9 cellular contexts compared by ENCODE assay signal in the genomic region with DNA sequence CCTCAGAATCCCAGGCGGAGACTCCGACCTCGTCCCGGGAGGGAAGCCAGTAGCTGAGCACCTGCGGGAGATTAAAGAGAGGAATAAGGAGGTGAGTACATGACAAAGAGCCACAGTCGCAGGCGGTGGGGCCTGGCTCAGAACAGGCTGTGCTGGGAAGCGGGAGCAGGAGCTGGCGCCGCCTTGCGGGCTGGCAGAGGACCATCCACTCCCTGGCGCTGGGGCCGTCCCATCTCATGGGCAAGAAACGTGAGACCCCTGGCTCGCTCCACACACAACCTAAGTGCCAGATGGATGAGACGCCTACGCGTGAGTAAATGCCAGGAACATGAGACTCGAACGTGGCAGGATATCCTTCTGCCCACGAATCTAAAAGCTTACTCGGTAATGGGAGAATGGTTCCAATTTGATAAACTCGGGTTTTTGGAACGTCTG. TPM values are rescaled to one million over a fixed set of nuclear protein-coding genes. Genes with fewer than 3 reads are reported as not detected.
DNase-seq lines count a peak whose midpoint lies in the region; ATAC-seq, FAIRE-seq and TF ChIP-seq lines count a peak whose summit lies in the region.
"Had no signal": no experiment of that assay in that cellular context is flagged by ENCODE, and none has a peak within 500 bp of the region (broad histone marks: within the 10 kb centered on the region; RNA-seq: fewer than 3 reads in every experiment).

No MANE protein-coding gene starts in this region.

- H3K4me2 ChIP-seq in endothelial cell of umbilical vein (ENCODE audit: insufficient read depth, low read length) = no peak overlapping the region
- H3K4me2 ChIP-seq in mesenchymal stem cell (ENCODE audit: low read length, poor library complexity, severe bottlenecking) = peak overlapping the region; percentile 46

- no TSS peak for BruUV-seq in endothelial cell of umbilical vein (replicated peaks; lab: Mats Ljungman, UMichigan)

- no peak overlapping the region for H3K9ac ChIP-seq in endothelial cell of umbilical vein (replicated peaks; ENCODE audit: extremely low read depth, insufficient read depth, low read length)
- H3K9ac ChIP-seq in mesenchymal stem cell (ENCODE audit: low read length) = peak overlapping the region; percentile 61

- H2AFZ ChIP-seq in endothelial cell of umbilical vein (ENCODE audit: low read depth, low read length) (no peak overlapping the region), mesenchymal stem cell (ENCODE audit: low read depth, low read length) (no peak overlapping the region)

- peak; percentile 83 for FAIRE-seq in endothelial cell of umbilical vein (lab: Jason Lieb, UNC)

- peak; percentile 41 for DNase-seq in activated CD4-positive, alpha-beta T cell treated with anti-CD3 and anti-CD28 coated beads, Interleukin-2, amount 50 U/mL, for 1 hour
- DNase-seq in activated CD4-positive, alpha-beta T cell treated with anti-CD3 and anti-CD28 coated beads for 4 hours = no peak
- peak; percentile 70 for DNase-seq in OCI-M1 (lab: John Stamatoyannopoulos, UW)
- peak; percentile 80 for DNase-seq in endothelial cell of umbilical vein (ENCODE audit: low read depth, low spot score)
- DNase-seq in mesenchymal stem cell = peak; percentile 86
- DNase-seq in upper lobe of left lung = peak; percentile 89 to 91
- no peak for DNase-seq in activated CD8-positive, alpha-beta memory T cell treated with anti-CD3 and anti-CD28 coated beads, Interleukin-2, amount 50 U/mL, for 48 hours
- DNase-seq in activated CD8-positive, alpha-beta memory T cell treated with anti-CD3 and anti-CD28 coated beads, Interleukin-2, amount 50 U/mL, for 4 hours = no peak

- intact Hi-C loops in endothelial cell of umbilical vein (cut with micrococcal nuclease) = loop anchor here (2.0 kb wide), 1 partner anchor 13 kb away; no protein-coding TSS in a partner anchor

- H2AK5ac ChIP-seq in mesenchymal stem cell (ENCODE audit: low read length, severe bottlenecking) = peak overlapping the region; percentile 36

- dilution Hi-C loops in endothelial cell of umbilical vein (cut with MboI; ENCODE audit: extremely low pct_ligation_motif_present, low sequenced_read_pairs) = no loop called here

- no peak overlapping the region for H4K91ac ChIP-seq in mesenchymal stem cell (ENCODE audit: low read length)

- H3K9me3 ChIP-seq in endothelial cell of umbilical vein (replicated peaks; ENCODE audit: control insufficient read depth, insufficient read depth, low read length) (no peaks in the 10 kb centered on the region), mesenchymal stem cell (ENCODE audit: control insufficient read depth, low read length) (no peaks in the 10 kb centered on the region), upper lobe of left lung (no peaks in the 10 kb centered on the region)

- ATAC-seq in upper lobe of left lung (ENCODE audit: low FRiP score in 2 of 2) = peak; percentile 82 to 87

- no peak overlapping the region for H2BK12ac ChIP-seq in mesenchymal stem cell (ENCODE audit: low read length in 2 of 2)

- CTCF ChIA-PET in endothelial cell of umbilical vein (lab: Charles Lee) = interaction anchor here (0.9 to 1.8 kb wide), 7 partner anchors 8 to 267 kb away, joined by 3 to 9 read pairs (median 4); a partner anchor contains a TSS

- H3K23ac ChIP-seq in mesenchymal stem cell (ENCODE audit: low read length in 2 of 2) = no peak overlapping the region

- H2BK15ac ChIP-seq in mesenchymal stem cell (ENCODE audit: low read depth, poor library complexity, severe bottlenecking) = no peak overlapping the region

- 11% methylated on average over 24 of the region's 24 CpGs for WGBS in mesenchymal stem cell
- 50 to 58% methylated on average over 24 of the region's 24 CpGs for WGBS in upper lobe of left lung, 2 donors

- H3K27ac ChIP-seq in endothelial cell of umbilical vein (ENCODE audit: insufficient read depth, low read depth, low read length) = no peak overlapping the region
- peak overlapping the region; percentile 9 for H3K27ac ChIP-seq in mesenchymal stem cell (ENCODE audit: low read length, poor library complexity, severe bottlenecking)
- peak overlapping the region in 1 of 4 donors; percentile 24 for H3K27ac ChIP-seq in upper lobe of left lung

- H3K4me3 ChIP-seq in endothelial cell of umbilical vein (replicated peaks in 1 of 3; ENCODE audit: insufficient read depth in 1 of 3, low read depth in 1 of 3, low read length in 3 of 3) = no peak overlapping the region
- peak overlapping the region in 1 of 2 experiments; percentile 44 for H3K4me3 ChIP-seq in mesenchymal stem cell (ENCODE audit: insufficient read depth in 1 of 2, low read depth in 1 of 2, low read length in 2 of 2)
- no peak overlapping the region for H3K4me3 ChIP-seq in upper lobe of left lung

- TF ChIP-seq EP300 in upper lobe of left lung (IDR thresholded peaks at IDR 0.05) = no peak

- POLR2A ChIA-PET in endothelial cell of umbilical vein (lab: Charles Lee) = no interaction called here

- H3K14ac ChIP-seq in mesenchymal stem cell (ENCODE audit: low read length in 2 of 2) = no peak overlapping the region

- peaks cover 17% of the 10 kb centered on the region for H3K79me1 ChIP-seq in mesenchymal stem cell (replicated peaks; ENCODE audit: low read length, poor library complexity, severe bottlenecking)

- H3K79me2 ChIP-seq in endothelial cell of umbilical vein (ENCODE audit: control insufficient read depth, insufficient read depth, low read length) = peaks cover 4% of the 10 kb centered on the region

- no peak overlapping the region for H3K18ac ChIP-seq in mesenchymal stem cell (ENCODE audit: low read depth in 1 of 2, low read length in 2 of 2)

- no peaks in the 10 kb centered on the region for H4K20me1 ChIP-seq in endothelial cell of umbilical vein (replicated peaks; ENCODE audit: control insufficient read depth, extremely low read depth, insufficient read depth, low read length)

- H4K8ac ChIP-seq in mesenchymal stem cell (ENCODE audit: low read length) = no peak overlapping the region

- TF ChIP-seq POLR2A in endothelial cell of umbilical vein (IDR thresholded peaks at IDR 0.05; ENCODE audit: low read depth, low read length) (no peak), upper lobe of left lung (IDR thresholded peaks at IDR 0.05) (peak in 1 of 4 donors; percentile 38)

- H3K4me1 ChIP-seq in endothelial cell of umbilical vein (ENCODE audit: control insufficient read depth, extremely low read depth, insufficient read depth, low read length) = no peaks in the 10 kb centered on the region
- H3K4me1 ChIP-seq in mesenchymal stem cell (ENCODE audit: control insufficient read depth, insufficient read depth, low read depth, low read length) = peaks cover 25% of the 10 kb centered on the region
- peaks cover 7 to 13% (median 10%) of the 10 kb centered on the region in 4 donors for H3K4me1 ChIP-seq in upper lobe of left lung

- H2BK5ac ChIP-seq in mesenchymal stem cell (ENCODE audit: low read depth, low read length, poor library complexity, severe bottlenecking) = no peak overlapping the region

- TF ChIP-seq CTCF in endothelial cell of umbilical vein (IDR thresholded peaks at IDR 0.05; ENCODE audit: extremely low read depth in 1 of 2, insufficient read depth in 1 of 2, low read depth in 1 of 2, low read length in 2 of 2) = peak; percentile 82 to 93
- peak; percentile 47 to 76 (median 61) for TF ChIP-seq CTCF in upper lobe of left lung (IDR thresholded peaks at IDR 0.05)

- no peak overlapping the region for H3K4ac ChIP-seq in mesenchymal stem cell (ENCODE audit: low read depth in 1 of 2, low read length in 2 of 2)

- no peaks in the 10 kb centered on the region for H3K9me1 ChIP-seq in endothelial cell of umbilical vein (replicated peaks; ENCODE audit: control insufficient read depth, extremely low read depth, insufficient read depth, low read length)

- H2BK120ac ChIP-seq in mesenchymal stem cell (ENCODE audit: low read depth, low read length) = no peak overlapping the region

- no peaks in the 10 kb centered on the region for H3K36me3 ChIP-seq in endothelial cell of umbilical vein (ENCODE audit: control insufficient read depth in 2 of 2, extremely low read depth in 1 of 2, insufficient read depth in 2 of 2, low read length in 2 of 2)
- H3K36me3 ChIP-seq in mesenchymal stem cell (ENCODE audit: control insufficient read depth in 1 of 2, insufficient read depth in 2 of 2, low read depth in 1 of 2, low read length in 2 of 2) = peaks cover 21 to 23% of the 10 kb centered on the region in 2 experiments
- H3K36me3 ChIP-seq in upper lobe of left lung = no peaks in the 10 kb centered on the region

- H3K27me3 ChIP-seq in endothelial cell of umbilical vein (ENCODE audit: control insufficient read depth in 2 of 2, insufficient read depth in 2 of 2, low read length in 2 of 2) (no peaks in the 10 kb centered on the region), mesenchymal stem cell (ENCODE audit: control insufficient read depth in 1 of 2, insufficient read depth in 1 of 2, low read length in 2 of 2) (peaks cover 0 to 3% of the 10 kb centered on the region in 2 experiments), upper lobe of left lung (peaks cover 0 to 6% (median 0%) of the 10 kb centered on the region in 4 donors)

RNA-seq across cellular contexts. Expression of a gene that starts 6.3 kb away (rescaled TPM):
- total RNA-seq in endothelial cell of umbilical vein = 0.40 and 0.83 TPM in 2 replicates
- polyA plus RNA-seq in endothelial cell of umbilical vein = 0.15 and 0.27 TPM in 2 replicates
- polyA plus RNA-seq in endothelial cell of umbilical vein (2011; cell fraction: cytosol; rRNA removed) = 0.21 and 0.24 TPM in 2 replicates
- polyA plus RNA-seq in endothelial cell of umbilical vein (2011; cell fraction: nucleus; rRNA removed) = 0.12 and 0.15 TPM in 2 replicates
- polyA plus RNA-seq in endothelial cell of umbilical vein (2012) = 0.89 and 2.1 TPM in 2 replicates
- not detected in 2 replicates for polyA minus RNA-seq in endothelial cell of umbilical vein
- not detected for polyA minus RNA-seq in endothelial cell of umbilical vein (2011; cell fraction: cytosol; rRNA and poly(A)+ RNA removed)
- polyA minus RNA-seq in endothelial cell of umbilical vein (2011; cell fraction: nucleus; rRNA and poly(A)+ RNA removed) = not detected in 2 replicates
- polyA plus RNA-seq in mesenchymal stem cell (2013, experiment 1 of 2) = 0.03 TPM
- polyA plus RNA-seq in mesenchymal stem cell (2013, experiment 2 of 2) = 0.11 TPM
- not detected for total RNA-seq in upper lobe of left lung
- polyA plus RNA-seq: CD4-positive, alpha-beta memory T cell had no signal

RNA-seq across cellular contexts. Expression of a gene that starts 6.3 kb away (rescaled TPM):
- 78.5 and 83.1 TPM in 2 replicates for total RNA-seq in endothelial cell of umbilical vein
- polyA plus RNA-seq in endothelial cell of umbilical vein = 70.6 and 90.8 TPM in 2 replicates
- 23.5 and 35.8 TPM in 2 replicates for polyA plus RNA-seq in endothelial cell of umbilical vein (2011; cell fraction: cytosol; rRNA removed)
- 157 and 166 TPM in 2 replicates for polyA plus RNA-seq in endothelial cell of umbilical vein (2011; cell fraction: nucleus; rRNA removed)
- polyA plus RNA-seq in endothelial cell of umbilical vein (2012) = 27.8 and 37.9 TPM in 2 replicates
- 25.3 and 36.3 TPM in 2 replicates for polyA minus RNA-seq in endothelial cell of umbilical vein
- 27.4 TPM for polyA minus RNA-seq in endothelial cell of umbilical vein (2011; cell fraction: cytosol; rRNA and poly(A)+ RNA removed)
- polyA minus RNA-seq in endothelial cell of umbilical vein (2011; cell fraction: nucleus; rRNA and poly(A)+ RNA removed) = 34.0 and 37.3 TPM in 2 replicates
- 50.4 TPM for polyA plus RNA-seq in mesenchymal stem cell (2013, experiment 1 of 2)
- 43.7 TPM for polyA plus RNA-seq in mesenchymal stem cell (2013, experiment 2 of 2)
- total RNA-seq in upper lobe of left lung = 10 to 100 TPM; 14.8 to 77.7 (median 63.6) TPM

RNA-seq across cellular contexts. Expression of a gene that starts 14.5 kb away (rescaled TPM):
- total RNA-seq in endothelial cell of umbilical vein (24.9 and 29.3 TPM in 2 replicates), upper lobe of left lung (10 to 100 TPM; 13.6 to 29.3 (median 22.3) TPM)
- 24.5 and 27.4 TPM in 2 replicates for polyA plus RNA-seq in endothelial cell of umbilical vein
- polyA plus RNA-seq in endothelial cell of umbilical vein (2011; cell fraction: cytosol; rRNA removed) = 19.3 and 28.7 TPM in 2 replicates
- polyA plus RNA-seq in endothelial cell of umbilical vein (2011; cell fraction: nucleus; rRNA removed) = 50.4 and 51.6 TPM in 2 replicates
- polyA plus RNA-seq in endothelial cell of umbilical vein (2012) = 18.6 and 26.3 TPM in 2 replicates
- 15.4 and 17.1 TPM in 2 replicates for polyA minus RNA-seq in endothelial cell of umbilical vein
- 16.0 TPM for polyA minus RNA-seq in endothelial cell of umbilical vein (2011; cell fraction: cytosol; rRNA and poly(A)+ RNA removed)
- polyA minus RNA-seq in endothelial cell of umbilical vein (2011; cell fraction: nucleus; rRNA and poly(A)+ RNA removed) = 11.9 and 13.3 TPM in 2 replicates
- polyA plus RNA-seq in mesenchymal stem cell (2013, experiment 1 of 2) = 11.7 TPM
- polyA plus RNA-seq in mesenchymal stem cell (2013, experiment 2 of 2) = 10.9 TPM

RNA-seq across cellular contexts. Expression of a gene that starts 21.4 kb away (rescaled TPM):
- 30.6 and 30.7 TPM in 2 replicates for total RNA-seq in endothelial cell of umbilical vein
- 28.2 and 41.0 TPM in 2 replicates for polyA plus RNA-seq in endothelial cell of umbilical vein
- polyA plus RNA-seq in endothelial cell of umbilical vein (2011; cell fraction: cytosol; rRNA removed) = 8.8 and 15.4 TPM in 2 replicates
- 131 and 144 TPM in 2 replicates for polyA plus RNA-seq in endothelial cell of umbilical vein (2011; cell fraction: nucleus; rRNA removed)
- polyA plus RNA-seq in endothelial cell of umbilical vein (2012) = 11.5 and 15.5 TPM in 2 replicates
- polyA minus RNA-seq in endothelial cell of umbilical vein = 8.9 and 15.2 TPM in 2 replicates
- 5.0 TPM for polyA minus RNA-seq in endothelial cell of umbilical vein (2011; cell fraction: cytosol; rRNA and poly(A)+ RNA removed)
- 21.0 and 35.2 TPM in 2 replicates for polyA minus RNA-seq in endothelial cell of umbilical vein (2011; cell fraction: nucleus; rRNA and poly(A)+ RNA removed)
- 8.3 TPM for polyA plus RNA-seq in mesenchymal stem cell (2013, experiment 1 of 2)
- 9.2 TPM for polyA plus RNA-seq in mesenchymal stem cell (2013, experiment 2 of 2)
- 10 to 100 TPM in 5 of 6 donors, 1 to 10 TPM in 1; 5.2 to 76.5 (median 15.4) TPM for total RNA-seq in upper lobe of left lung

RNA-seq across cellular contexts. Expression of a gene that starts 26.2 kb away (rescaled TPM):
- total RNA-seq in endothelial cell of umbilical vein = 1,644 and 1,739 TPM in 2 replicates
- polyA plus RNA-seq in endothelial cell of umbilical vein = 1,579 and 3,225 TPM in 2 replicates
- 1,542 and 2,023 TPM in 2 replicates for polyA plus RNA-seq in endothelial cell of umbilical vein (2011; cell fraction: cytosol; rRNA removed)
- polyA plus RNA-seq in endothelial cell of umbilical vein (2011; cell fraction: nucleus; rRNA removed) = 411 and 642 TPM in 2 replicates
- 1,362 and 2,241 TPM in 2 replicates for polyA plus RNA-seq in endothelial cell of umbilical vein (2012)
- polyA minus RNA-seq in endothelial cell of umbilical vein = 613 and 704 TPM in 2 replicates
- polyA minus RNA-seq in endothelial cell of umbilical vein (2011; cell fraction: cytosol; rRNA and poly(A)+ RNA removed) = 919 TPM
- polyA minus RNA-seq in endothelial cell of umbilical vein (2011; cell fraction: nucleus; rRNA and poly(A)+ RNA removed) = 89.9 and 123 TPM in 2 replicates
- polyA plus RNA-seq in mesenchymal stem cell (2013, experiment 1 of 2) = 3,881 TPM
- 4,036 TPM for polyA plus RNA-seq in mesenchymal stem cell (2013, experiment 2 of 2)
- total RNA-seq in upper lobe of left lung = 1,000 to 10,000 TPM in 2 of 6 donors, 100 to 1,000 TPM in 4; 451 to 1,926 (median 773) TPM

Comparison
In these comparisons a context has a peak if more than half of its experiments do, and no peak if none do; other contexts are left out.
1. DNase-seq: peak in activated CD4-positive, alpha-beta T cell treated with anti-CD3 and anti-CD28 coated beads, Interleukin-2, amount 50 U/mL, for 1 hour (single experiment), OCI-M1 (single experiment), endothelial cell of umbilical vein (single experiment), mesenchymal stem cell (single experiment) and upper lobe of left lung (2 of 2); none in activated CD4-positive, alpha-beta T cell treated with anti-CD3 and anti-CD28 coated beads for 4 hours (0 of 2), activated CD8-positive, alpha-beta memory T cell treated with anti-CD3 and anti-CD28 coated beads, Interleukin-2, amount 50 U/mL, for 48 hours (single experiment) and activated CD8-positive, alpha-beta memory T cell treated with anti-CD3 and anti-CD28 coated beads, Interleukin-2, amount 50 U/mL, for 4 hours (single experiment).